9 cellular contexts compared by ENCODE assay signal in genomic region chr10:17847586-17848296, GRCh38. TPM values are rescaled to one million over a fixed set of nuclear protein-coding genes. Genes with fewer than 3 reads are reported as not detected.
A peak's percentile ranks its signal among the peaks of the same experiment; 100 is the strongest.
DNase-seq lines count a peak whose midpoint lies in the region; ATAC-seq and TF ChIP-seq lines count a peak whose summit lies in the region.
"Had no signal": no experiment of that assay in that cellular context is flagged by ENCODE, and none has a peak within 500 bp of the region (broad histone marks: within the 10 kb centered on the region; RNA-seq: fewer than 3 reads in every experiment).

No MANE protein-coding gene starts in this region.

- ATAC-seq in HG03439 (IDR thresholded peaks at IDR 0.05; ENCODE audit: unreplicated experiment) (no peak), HG02642 (IDR thresholded peaks at IDR 0.05; ENCODE audit: poor library complexity, unreplicated experiment) (no peak)

- no peak overlapping the region for H3K4me3 Mint-ChIP-seq in chondrocyte (ENCODE audit: unreplicated experiment)
- no peak overlapping the region for H3K4me3 Mint-ChIP-seq in osteocyte (ENCODE audit: unreplicated experiment)

- no peaks in the 10 kb centered on the region for H3K4me1 Mint-ChIP-seq in chondrocyte (ENCODE audit: low read depth)
- H3K4me1 Mint-ChIP-seq in osteocyte (ENCODE audit: unreplicated experiment): peaks cover 3% of the 10 kb centered on the region

- H3K9me3 Mint-ChIP-seq in chondrocyte (ENCODE audit: low read depth) (no peaks in the 10 kb centered on the region), osteocyte (ENCODE audit: unreplicated experiment) (no peaks in the 10 kb centered on the region)

- TF ChIP-seq CTCF in LNCAP (IDR thresholded peaks at IDR 0.05): peak; percentile 60
- peak; percentile 87 for TF ChIP-seq CTCF in chondrocyte (IDR thresholded peaks at IDR 0.05)
- peak; percentile 67 for TF ChIP-seq CTCF in osteocyte (IDR thresholded peaks at IDR 0.05)

- DNase-seq in EL (peak; percentile 37), chondrocyte (ENCODE audit: low spot score) (no peak), osteocyte (ENCODE audit: extremely low spot score, unreplicated experiment) (no peak), activated gamma-delta T cell (lab: John Stamatoyannopoulos, UW) (no peak), HK-2 (ENCODE audit: unreplicated experiment) (no peak)

- no peak overlapping the region for H3K27ac Mint-ChIP-seq in chondrocyte (ENCODE audit: unreplicated experiment)
- H3K27ac Mint-ChIP-seq in osteocyte (ENCODE audit: unreplicated experiment): no peak overlapping the region

- H3K27me3 Mint-ChIP-seq in chondrocyte (ENCODE audit: low read depth) (peaks cover 17% of the 10 kb centered on the region), osteocyte (ENCODE audit: unreplicated experiment) (peaks cover 5% of the 10 kb centered on the region)

- no peaks in the 10 kb centered on the region for H3K36me3 Mint-ChIP-seq in chondrocyte (ENCODE audit: low read depth)
- H3K36me3 Mint-ChIP-seq in osteocyte (ENCODE audit: unreplicated experiment): no peaks in the 10 kb centered on the region

RNA-seq across cellular contexts. Expression of gene MRC1, which starts 38.6 kb away (rescaled TPM):
- total RNA-seq in chondrocyte: 0.07 TPM in 1 of 3 replicates, not detected in the others
- not detected in 2 replicates for total RNA-seq in osteocyte
- total RNA-seq: T-helper 1 cell treated with Interleukin-12 subunit alpha and Interleukin-12 subunit beta and Interleukin-4 antibody, amounts not matched to agents 30 ng/mL and 1 ng/mL, for 36 hours had no signal
